16 cellular contexts compared by ENCODE assay signal in the genomic region with DNA sequence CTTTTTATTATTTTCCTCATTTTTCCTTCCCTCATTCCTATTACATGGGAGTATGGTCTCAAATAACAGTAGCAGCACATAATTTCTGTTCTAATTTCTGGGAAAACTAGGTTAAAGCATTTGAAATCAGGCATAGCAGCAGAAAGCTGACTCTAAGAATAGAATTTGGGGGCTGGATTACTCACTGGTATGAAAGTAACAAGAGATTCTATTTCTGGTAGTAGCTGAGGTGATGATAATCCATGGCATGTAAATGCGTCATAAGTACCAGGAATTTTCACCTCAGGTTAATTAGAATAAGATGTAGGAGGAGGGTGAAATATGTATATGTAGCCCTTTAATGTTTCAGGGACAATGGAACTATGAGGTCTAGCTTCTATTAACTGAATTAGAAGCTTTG.
"Had no signal": no experiment of that assay in that cellular context is flagged by ENCODE, and none has a peak within 500 bp of the region (broad histone marks: within the 10 kb centered on the region; RNA-seq: fewer than 3 reads in every experiment).

No MANE protein-coding gene starts in this region.

- H3K4me3 Mint-ChIP-seq: activated CD4-positive, alpha-beta memory T cell treated with anti-CD3 and anti-CD28 coated beads for 36 hours; activated naive CD8-positive, alpha-beta T cell treated with anti-CD3 and anti-CD28 coated beads for 36 hours; activated T-cell treated with anti-CD3 and anti-CD28 coated beads, Interleukin-2, amount 50 U/mL, for 4 hours; naive thymus-derived CD8-positive, alpha-beta T cell; stimulated activated naive CD8-positive, alpha-beta T cell treated with anti-CD3 and anti-CD28 coated beads, Interleukin-15, Interleukin-2, amounts not matched to agents 100 ng/mL and 50 ng/mL, for 24 hours had no signal

- H3K36me3 ChIP-seq: gastroesophageal sphincter, neutrophil, right lobe of liver had no signal

- H3K27ac Mint-ChIP-seq: activated CD4-positive, alpha-beta memory T cell treated with anti-CD3 and anti-CD28 coated beads for 36 hours; activated naive CD8-positive, alpha-beta T cell treated with anti-CD3 and anti-CD28 coated beads for 36 hours; naive thymus-derived CD8-positive, alpha-beta T cell; stimulated activated naive CD8-positive, alpha-beta T cell treated with anti-CD3 and anti-CD28 coated beads, Interleukin-15, Interleukin-2, amounts not matched to agents 100 ng/mL and 50 ng/mL, for 24 hours had no signal

- H3K9me3 Mint-ChIP-seq: activated CD4-positive, alpha-beta memory T cell treated with anti-CD3 and anti-CD28 coated beads for 36 hours; activated naive CD8-positive, alpha-beta T cell treated with anti-CD3 and anti-CD28 coated beads for 36 hours; activated T-cell treated with anti-CD3 and anti-CD28 coated beads, Interleukin-2, amount 50 U/mL, for 4 hours; stimulated activated naive CD8-positive, alpha-beta T cell treated with anti-CD3 and anti-CD28 coated beads, Interleukin-15, Interleukin-2, amounts not matched to agents 100 ng/mL and 50 ng/mL, for 24 hours had no signal

- H3K4me1 ChIP-seq: gastroesophageal sphincter, right lobe of liver had no signal

- H3K4me1 Mint-ChIP-seq: activated naive CD8-positive, alpha-beta T cell treated with anti-CD3 and anti-CD28 coated beads for 36 hours; naive thymus-derived CD8-positive, alpha-beta T cell had no signal

- H3K36me3 Mint-ChIP-seq: activated CD4-positive, alpha-beta memory T cell treated with anti-CD3 and anti-CD28 coated beads for 36 hours; activated naive CD8-positive, alpha-beta T cell treated with anti-CD3 and anti-CD28 coated beads for 36 hours; naive thymus-derived CD8-positive, alpha-beta T cell had no signal

- H3K4me3 ChIP-seq: gastroesophageal sphincter, mucosa of descending colon, right lobe of liver had no signal

- H3K27me3 ChIP-seq: gastroesophageal sphincter, neutrophil, right lobe of liver had no signal

- H3K27me3 Mint-ChIP-seq: activated CD4-positive, alpha-beta memory T cell treated with anti-CD3 and anti-CD28 coated beads for 36 hours; activated naive CD8-positive, alpha-beta T cell treated with anti-CD3 and anti-CD28 coated beads for 36 hours; naive thymus-derived CD8-positive, alpha-beta T cell; stimulated activated naive CD8-positive, alpha-beta T cell treated with anti-CD3 and anti-CD28 coated beads, Interleukin-15, Interleukin-2, amounts not matched to agents 100 ng/mL and 50 ng/mL, for 24 hours had no signal

- H3K9me3 ChIP-seq: gastroesophageal sphincter, mucosa of descending colon, neutrophil, right lobe of liver had no signal

- DNase-seq: activated CD4-positive, alpha-beta memory T cell treated with anti-CD3 and anti-CD28 coated beads for 36 hours; activated CD4-positive, alpha-beta T cell treated with anti-CD3 and anti-CD28 coated beads for 1 hour; activated gamma-delta T cell; activated naive CD8-positive, alpha-beta T cell treated with anti-CD3 and anti-CD28 coated beads for 36 hours; activated T-cell treated with anti-CD3 and anti-CD28 coated beads, Interleukin-2, amount 50 U/mL, for 4 hours; kidney glomerular epithelial cell; mucosa of descending colon; naive thymus-derived CD8-positive, alpha-beta T cell; posterior cingulate gyrus; right lobe of liver; stimulated activated CD4-positive, alpha-beta T cell treated with anti-CD3 and anti-CD28 coated beads, Interleukin-4, amount 100 ng/mL, for 1 hour; stimulated activated CD8-positive, alpha-beta memory T cell treated with anti-CD3 and anti-CD28 coated beads, Interleukin-4, amount 100 ng/mL, for 48 hours; T-helper 9 cell had no signal

- H3K27ac ChIP-seq: gastroesophageal sphincter, neutrophil, right lobe of liver had no signal
